ENCODE assay signal across 19 cellular contexts in genomic region chr12:104906695-104907094, GRCh38. TPM values are rescaled to one million over a fixed set of nuclear protein-coding genes. Genes with fewer than 3 reads are reported as not detected.
DNase-seq lines count a peak whose midpoint lies in the region; ATAC-seq, FAIRE-seq and TF ChIP-seq lines count a peak whose summit lies in the region.
"Had no signal": no experiment of that assay in that cellular context is flagged by ENCODE, and none has a peak within 500 bp of the region (broad histone marks: within the 10 kb centered on the region; RNA-seq: fewer than 3 reads in every experiment).

No MANE protein-coding gene starts in this region.

- no peaks in the 10 kb centered on the region for H3K36me3 ChIP-seq in bronchial epithelial cell (ENCODE audit: control insufficient read depth, insufficient read depth, low read length)
- H3K36me3 ChIP-seq: BLaER1, HAP-1 had no signal

- no peaks in the 10 kb centered on the region for H3K36me3 Mint-ChIP-seq in activated CD4-positive, alpha-beta T cell treated with anti-CD3 and anti-CD28 coated beads for 36 hours (ENCODE audit: low read depth)
- H3K36me3 Mint-ChIP-seq: CD4-positive, CD25-positive, alpha-beta regulatory T cell; CD8-positive, alpha-beta T cell had no signal

- ATAC-seq in activated CD4-positive, alpha-beta T cell treated with anti-CD3 and anti-CD28 coated beads for 36 hours, result no peak
- ATAC-seq: CD8-positive, alpha-beta T cell had no signal

- no peak overlapping the region for H3K4me3 Mint-ChIP-seq in activated CD4-positive, alpha-beta T cell treated with anti-CD3 and anti-CD28 coated beads for 36 hours
- H3K4me3 Mint-ChIP-seq: B cell; CD4-positive, CD25-positive, alpha-beta regulatory T cell; CD8-positive, alpha-beta T cell; HFFc6 had no signal

- no peaks in the 10 kb centered on the region for H3K27me3 ChIP-seq in bronchial epithelial cell (ENCODE audit: control insufficient read depth, insufficient read depth, low read length)
- H3K27me3 ChIP-seq: BLaER1 had no signal

- no peaks in the 10 kb centered on the region for H3K4me1 Mint-ChIP-seq in activated CD4-positive, alpha-beta T cell treated with anti-CD3 and anti-CD28 coated beads for 36 hours
- H3K4me1 Mint-ChIP-seq: B cell; CD4-positive, CD25-positive, alpha-beta regulatory T cell had no signal

- no peak for FAIRE-seq in bronchial epithelial cell (lab: Jason Lieb, UNC)
- FAIRE-seq: G401.6, GM12892, H54 had no signal

- H3K9me3 Mint-ChIP-seq in activated CD4-positive, alpha-beta T cell treated with anti-CD3 and anti-CD28 coated beads for 36 hours (ENCODE audit: low read depth), result no peaks in the 10 kb centered on the region
- H3K9me3 Mint-ChIP-seq: CD4-positive, CD25-positive, alpha-beta regulatory T cell; CD8-positive, alpha-beta T cell; HFFc6 had no signal

- DNase-seq in NCI-H526 treated with DMSO at 0.1 percent for 48 hours (lab: John Stamatoyannopoulos, UW) (peak; percentile 40), bronchial epithelial cell (ENCODE audit: low read depth) (peak; percentile 15), kidney tubule cell (ENCODE audit: low spot score) (peak; percentile 20), SW 1271 (lab: John Stamatoyannopoulos, UW) (no peak)
- DNase-seq in activated T-cell treated with anti-CD3 and anti-CD28 coated beads, Interleukin-2, amount 50 U/mL, for 1 hour, result no peak
- DNase-seq in activated CD4-positive, alpha-beta T cell treated with anti-CD3 and anti-CD28 coated beads for 36 hours, result no peak
- DNase-seq: Caco-2; CD4-positive, CD25-positive, alpha-beta regulatory T cell; CD8-positive, alpha-beta T cell; DMS153; DND-41; GOT3; HFFc6 had no signal

- no peak for TF ChIP-seq CTCF in bronchial epithelial cell (IDR thresholded peaks at IDR 0.05; ENCODE audit: insufficient read depth, low read length, severe bottlenecking)

- H3K4me3 ChIP-seq in bronchial epithelial cell (ENCODE audit: low read depth, low read length), result no peak overlapping the region
- H3K4me3 ChIP-seq: BLaER1, HAP-1 had no signal

- CTCF ChIA-PET in activated CD4-positive, alpha-beta T cell treated with anti-CD3 and anti-CD28 coated beads for 36 hours (lab: Charles Lee), result no interaction called here

- H3K27ac Mint-ChIP-seq in activated CD4-positive, alpha-beta T cell treated with anti-CD3 and anti-CD28 coated beads for 36 hours, result no peak overlapping the region
- H3K27ac Mint-ChIP-seq: B cell; CD4-positive, CD25-positive, alpha-beta regulatory T cell; CD8-positive, alpha-beta T cell; HFFc6 had no signal

- no peaks in the 10 kb centered on the region for H3K27me3 Mint-ChIP-seq in activated CD4-positive, alpha-beta T cell treated with anti-CD3 and anti-CD28 coated beads for 36 hours
- H3K27me3 Mint-ChIP-seq: B cell; CD4-positive, CD25-positive, alpha-beta regulatory T cell had no signal

- intact Hi-C loops in activated CD4-positive, alpha-beta T cell treated with anti-CD3 and anti-CD28 coated beads for 36 hours (cut with DNase I, micrococcal nuclease), result no loop called here

- POLR2A ChIA-PET in activated CD4-positive, alpha-beta T cell treated with anti-CD3 and anti-CD28 coated beads for 36 hours (lab: Charles Lee), result no interaction called here

RNA-seq across cellular contexts. Expression of gene SLC41A2, which starts 51.4 kb away (rescaled TPM):
- 1.5 and 2.4 TPM in 2 replicates for total RNA-seq in bronchial epithelial cell
- total RNA-seq in activated CD4-positive, alpha-beta T cell treated with anti-CD3 and anti-CD28 coated beads for 36 hours, result 10 to 100 TPM in 1 of 2 experiments, 1 to 10 TPM in 1; 7.9 to 11.1 TPM

Comparison
In these comparisons a context has a peak if more than half of its experiments do, and no peak if none do; other contexts are left out.
1. DNase-seq: peak in NCI-H526 treated with DMSO at 0.1 percent for 48 hours (single experiment), bronchial epithelial cell (single experiment) and kidney tubule cell (single experiment); none in activated T-cell treated with anti-CD3 and anti-CD28 coated beads, Interleukin-2, amount 50 U/mL, for 1 hour (single experiment), activated CD4-positive, alpha-beta T cell treated with anti-CD3 and anti-CD28 coated beads for 36 hours (single experiment) and SW 1271 (0 of 2).